In the genomic region with DNA sequence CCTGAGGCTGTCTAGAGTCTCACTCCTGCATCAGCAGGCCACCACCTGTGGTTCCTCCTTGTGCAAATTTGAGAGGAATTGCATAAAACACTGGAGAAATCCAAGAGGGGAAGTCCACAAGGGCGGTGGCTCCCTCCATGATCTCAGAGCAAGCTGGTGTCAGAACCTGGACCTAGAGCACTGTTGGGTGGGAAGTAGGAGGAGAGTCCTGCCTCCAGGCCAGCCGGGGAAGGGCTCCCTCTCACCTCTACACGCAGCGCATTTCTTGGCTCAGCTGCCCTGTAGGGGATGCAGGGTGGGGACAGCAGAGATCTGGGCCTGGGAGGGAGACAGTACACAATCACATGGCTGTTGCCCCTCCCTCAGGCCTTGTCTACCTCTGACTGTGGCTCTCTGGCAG, we compare ENCODE assay signal across 14 cellular contexts. TPM values are rescaled to one million over a fixed set of nuclear protein-coding genes. Genes with fewer than 3 reads are reported as not detected.
A peak's percentile ranks its signal among the peaks of the same experiment; 100 is the strongest.
DNase-seq lines count a peak whose midpoint lies in the region; ATAC-seq, FAIRE-seq and TF ChIP-seq lines count a peak whose summit lies in the region.
"Not testable (repeated sequence)": the region's sequence is repeated elsewhere in the genome, so short reads cannot be mapped to it uniquely, and the experiment has no call there.
"Had no signal": no experiment of that assay in that cellular context is flagged by ENCODE, and none has a peak within 500 bp of the region (broad histone marks: within the 10 kb centered on the region; RNA-seq: fewer than 3 reads in every experiment).

No MANE protein-coding gene starts in this region.

- intact Hi-C loops in Caco-2 (cut with micrococcal nuclease; ENCODE audit: unreplicated experiment); HepG2 (cut with micrococcal nuclease; ENCODE audit: unreplicated experiment): not testable (repeated sequence)

- H3K4me1 ChIP-seq in Caco-2 (peaks cover 60% of the 10 kb centered on the region), HepG2 (ENCODE audit: insufficient read depth, low read length) (peaks cover 16% of the 10 kb centered on the region), neutrophil (ENCODE audit: control insufficient read depth in 1 of 2, insufficient read depth in 1 of 2, low read depth in 1 of 2, low read length in 1 of 2) (peaks cover 31 to 37% of the 10 kb centered on the region in 2 experiments)
- H3K4me1 ChIP-seq in upper lobe of left lung: not testable (repeated sequence)

- H4K20me1 ChIP-seq in HepG2 (ENCODE audit: insufficient read depth, low read length): not testable (repeated sequence)

- not testable (repeated sequence) for TF ChIP-seq EP300 in HepG2 (IDR thresholded peaks at IDR 0.05; ENCODE audit: low read depth in 2 of 2, low read length in 2 of 2); HepG2 (CRISPR knock-in tag; IDR thresholded peaks at IDR 0.05; ENCODE audit: borderline replicate concordance); upper lobe of left lung (IDR thresholded peaks at IDR 0.05)

- H2AFZ ChIP-seq in HepG2 (ENCODE audit: low read length): not testable (repeated sequence)

- WGBS in HepG2 (ENCODE audit: low lambda C conversion rate): 17% methylated on average over 1 of the region's 4 CpGs
- 72 to 73% methylated on average over 2 to 4 of the region's 4 CpGs for WGBS in upper lobe of left lung, 2 donors

- H3K4me3 ChIP-seq in Caco-2 (ENCODE audit: low read depth, low read length); HepG2 (replicated peaks in 1 of 3; ENCODE audit: insufficient read depth in 1 of 3, low read depth in 2 of 3, low read length in 3 of 3); neutrophil (ENCODE audit: low read depth in 1 of 2, low read length in 1 of 2); upper lobe of left lung: not testable (repeated sequence)

- not testable (repeated sequence) for H3K36me3 ChIP-seq in Caco-2 (ENCODE audit: control insufficient read depth, insufficient read depth, low read length); HepG2 (replicated peaks in 1 of 2; ENCODE audit: control insufficient read depth in 1 of 2, insufficient read depth in 2 of 2, low read length in 2 of 2); neutrophil; upper lobe of left lung

- not testable (repeated sequence) for TF ChIP-seq POLR2A in HepG2 (IDR thresholded peaks at IDR 0.05; ENCODE audit: insufficient read depth in 1 of 2, low read depth in 2 of 2, low read length in 2 of 2); upper lobe of left lung (IDR thresholded peaks at IDR 0.05)

- H3K27me3 Mint-ChIP-seq in Caco-2 (ENCODE audit: insufficient read depth, unreplicated experiment): not testable (repeated sequence)

- 0 out of 2 replicates have a peak overlapping the region, but pooled peaks have one; percentile 83 for H3K27ac ChIP-seq in RWPE1
- not testable (repeated sequence) for H3K27ac ChIP-seq in HepG2 (ENCODE audit: extremely low read length, insufficient read depth, low read length)
- peak overlapping the region; percentile 63 for H3K27ac ChIP-seq in neutrophil
- H3K27ac ChIP-seq in upper lobe of left lung: peak overlapping the region in 1 of 4 donors; percentile 21

- H3K9me3 ChIP-seq in Caco-2; HepG2 (ENCODE audit: low read length); neutrophil; upper lobe of left lung: not testable (repeated sequence)

- not testable (repeated sequence) for H3K36me3 Mint-ChIP-seq in Caco-2 (ENCODE audit: insufficient read depth, unreplicated experiment)

- not testable (repeated sequence) for H3K4me3 Mint-ChIP-seq in Caco-2 (ENCODE audit: unreplicated experiment)

- BruUV-seq in Caco-2 (replicated peaks; lab: Mats Ljungman, UMichigan); HepG2 (replicated peaks; lab: Mats Ljungman, UMichigan): not testable (repeated sequence)

- in situ Hi-C loops in HepG2 (cut with HindIII; ENCODE audit: extremely low pct_ligation_motif_present, low pct_unique_long_range_greater_than_20kb): not testable (repeated sequence)

- not testable (repeated sequence) for FAIRE-seq in HepG2 (lab: Jason Lieb, UNC)

- POLR2A ChIA-PET in Caco-2 (lab: Charles Lee); RWPE1 (lab: Yijun Ruan, JAX; ENCODE audit: low non-redundant PET); HepG2 (lab: Yijun Ruan, JAX): not testable (repeated sequence)

- H3K4me2 ChIP-seq in HepG2 (ENCODE audit: low read depth, low read length): not testable (repeated sequence)

- peak overlapping the region; percentile 3 for H3K27ac Mint-ChIP-seq in Caco-2 (ENCODE audit: unreplicated experiment)

- TF ChIP-seq CTCF in Caco-2 (IDR thresholded peaks at IDR 0.05; ENCODE audit: insufficient read depth in 1 of 2, low read depth in 1 of 2, low read length in 1 of 2, severe bottlenecking in 1 of 2, unreplicated experiment in 1 of 2); RWPE1 (conservative IDR thresholded peaks at IDR 0.05; ENCODE audit: low read depth); HepG2 (CRISPR knock-in tag; IDR thresholded peaks at IDR 0.05); neutrophil (IDR thresholded peaks at IDR 0.05); upper lobe of left lung (IDR thresholded peaks at IDR 0.05): not testable (repeated sequence)

- not testable (repeated sequence) for H3K9me3 Mint-ChIP-seq in Caco-2 (ENCODE audit: unreplicated experiment)

- not testable (repeated sequence) for TF ChIP-seq RAD21 in HepG2 (CRISPR knock-in tag; IDR thresholded peaks at IDR 0.05)

- not testable (repeated sequence) for H3K79me2 ChIP-seq in HepG2 (ENCODE audit: insufficient read depth, low read length)

- not testable (repeated sequence) for H3K27me3 ChIP-seq in Caco-2 (replicated peaks; ENCODE audit: control insufficient read depth, insufficient read depth, low read length); HepG2 (ENCODE audit: control insufficient read depth in 1 of 2, insufficient read depth in 2 of 2, low read length in 2 of 2); neutrophil; upper lobe of left lung

- DNase-seq in Caco-2; RWPE1 (ENCODE audit: low spot score); HepG2 (ENCODE audit: low spot score); upper lobe of left lung: not testable (repeated sequence)

- CTCF ChIA-PET in Caco-2 (lab: Charles Lee); RWPE1 (lab: Yijun Ruan, JAX); HepG2 (lab: Yijun Ruan, JAX; ENCODE audit: low intra/inter-chr PET ratio, low total read pairs): not testable (repeated sequence)

- peaks cover 40% of the 10 kb centered on the region for H3K4me1 Mint-ChIP-seq in Caco-2 (ENCODE audit: low read depth, unreplicated experiment)

- ATAC-seq in esophagus mucosa (peak; percentile 2), HepG2 (peak; percentile 56), upper lobe of left lung (ENCODE audit: low FRiP score in 2 of 2) (peak; percentile 52 to 54)

- not testable (repeated sequence) for H3K9ac ChIP-seq in HepG2 (ENCODE audit: insufficient read depth, low read depth, low read length)

RNA-seq across cellular contexts. Expression of a gene that starts 19.9 kb away (rescaled TPM):
- total RNA-seq in Caco-2 (2022) (65.9 and 93.4 TPM in 2 replicates), esophagus mucosa (0.96 TPM), HepG2 (2016; rRNA removed; fragmentation: Illumina TruSeq; extraction: Trizol) (not detected in 2 replicates), upper lobe of left lung (100 to 1,000 TPM; 132 to 523 (median 171) TPM)
- total RNA-seq in HepG2 (2016; cell fraction: cytosol; rRNA removed; fragmentation: Illumina TruSeq; extraction: Trizol; ENCODE audit: low read depth): not detected in 2 replicates
- not detected in 2 replicates for total RNA-seq in HepG2 (2016; cell fraction: insoluble cytoplasmic fraction; rRNA removed; fragmentation: Illumina TruSeq; extraction: Trizol)
- not detected in 2 replicates for total RNA-seq in HepG2 (2016; cell fraction: membrane; rRNA removed; fragmentation: Illumina TruSeq; extraction: Trizol)
- total RNA-seq in HepG2 (2016; cell fraction: nucleus; rRNA removed; fragmentation: Illumina TruSeq; extraction: Trizol): not detected in 2 replicates
- 0.20 and 0.26 TPM in 2 replicates for polyA plus RNA-seq in HepG2 (2011; rRNA removed)
- 0.12 and 0.17 TPM in 2 replicates for polyA plus RNA-seq in HepG2 (2011; cell fraction: cytosol; rRNA removed)
- polyA plus RNA-seq in HepG2 (2011; cell fraction: nucleus; rRNA removed): 0.23 TPM in 1 of 2 replicates, not detected in the other
- polyA plus RNA-seq in HepG2 (2012): not detected in 2 replicates
- not detected in 2 replicates for polyA plus RNA-seq in HepG2 (2016; cell fraction: cytosol; fragmentation: Illumina TruSeq; extraction: Trizol; ENCODE audit: low read depth)
- not detected in 2 replicates for polyA plus RNA-seq in HepG2 (2016; cell fraction: insoluble cytoplasmic fraction; fragmentation: Illumina TruSeq; extraction: Trizol; ENCODE audit: low read depth)
- polyA plus RNA-seq in HepG2 (2016; cell fraction: membrane; fragmentation: Illumina TruSeq; extraction: Trizol; ENCODE audit: low read depth): not detected in 2 replicates
- not detected in 2 replicates for polyA plus RNA-seq in HepG2 (2016; cell fraction: nucleus; fragmentation: Illumina TruSeq; extraction: Trizol; ENCODE audit: insufficient read depth, low read depth)
- polyA minus RNA-seq in HepG2 (2011; rRNA and poly(A)+ RNA removed; ENCODE audit: low replicate concordance): 188 TPM in 1 of 2 replicates, not detected in the other
- polyA minus RNA-seq in HepG2 (2011; cell fraction: cytosol; rRNA and poly(A)+ RNA removed): 1.3 and 1.7 TPM in 2 replicates
- 0.62 and 0.90 TPM in 2 replicates for polyA minus RNA-seq in HepG2 (2011; cell fraction: nucleus; rRNA and poly(A)+ RNA removed)
- total RNA-seq: A673; CD8-positive, alpha-beta T cell; GM12878 had no signal
- polyA plus RNA-seq: CD14-positive monocyte, GM12878 had no signal

RNA-seq across cellular contexts. Expression of a gene that starts 36.5 kb away (rescaled TPM):
- not detected in 2 replicates for total RNA-seq in Caco-2 (2022)
- total RNA-seq in esophagus mucosa: not detected
- total RNA-seq in HepG2 (2016; rRNA removed; fragmentation: Illumina TruSeq; extraction: Trizol): not detected in 2 replicates
- not detected in 2 replicates for total RNA-seq in HepG2 (2016; cell fraction: cytosol; rRNA removed; fragmentation: Illumina TruSeq; extraction: Trizol; ENCODE audit: low read depth)
- total RNA-seq in HepG2 (2016; cell fraction: insoluble cytoplasmic fraction; rRNA removed; fragmentation: Illumina TruSeq; extraction: Trizol): not detected in 2 replicates
- total RNA-seq in HepG2 (2016; cell fraction: membrane; rRNA removed; fragmentation: Illumina TruSeq; extraction: Trizol): not detected in 2 replicates
- not detected in 2 replicates for total RNA-seq in HepG2 (2016; cell fraction: nucleus; rRNA removed; fragmentation: Illumina TruSeq; extraction: Trizol)
- polyA plus RNA-seq in HepG2 (2011; rRNA removed): 0.09 TPM in 1 of 2 replicates, not detected in the other
- not detected in 2 replicates for polyA plus RNA-seq in HepG2 (2011; cell fraction: cytosol; rRNA removed)
- not detected in 2 replicates for polyA plus RNA-seq in HepG2 (2011; cell fraction: nucleus; rRNA removed)
- not detected in 2 replicates for polyA plus RNA-seq in HepG2 (2012)
- polyA plus RNA-seq in HepG2 (2016; cell fraction: cytosol; fragmentation: Illumina TruSeq; extraction: Trizol; ENCODE audit: low read depth): not detected in 2 replicates
- not detected in 2 replicates for polyA plus RNA-seq in HepG2 (2016; cell fraction: insoluble cytoplasmic fraction; fragmentation: Illumina TruSeq; extraction: Trizol; ENCODE audit: low read depth)
- not detected in 2 replicates for polyA plus RNA-seq in HepG2 (2016; cell fraction: membrane; fragmentation: Illumina TruSeq; extraction: Trizol; ENCODE audit: low read depth)
- polyA plus RNA-seq in HepG2 (2016; cell fraction: nucleus; fragmentation: Illumina TruSeq; extraction: Trizol; ENCODE audit: insufficient read depth, low read depth): not detected in 2 replicates
- polyA minus RNA-seq in HepG2 (2011; rRNA and poly(A)+ RNA removed; ENCODE audit: low replicate concordance): not detected in 2 replicates
- not detected in 2 replicates for polyA minus RNA-seq in HepG2 (2011; cell fraction: cytosol; rRNA and poly(A)+ RNA removed)
- polyA minus RNA-seq in HepG2 (2011; cell fraction: nucleus; rRNA and poly(A)+ RNA removed): not detected in 2 replicates
- total RNA-seq in upper lobe of left lung: 10 to 100 TPM in 2 of 6 donors, 1 to 10 TPM in 2, not detected in 2; 1.4 to 69.7 (median 9.5) TPM
- total RNA-seq: A673; CD8-positive, alpha-beta T cell; G401; GM12878; H7 had no signal
- polyA plus RNA-seq: GM12878 had no signal

RNA-seq across cellular contexts. Expression of a gene that starts 44.6 kb away (rescaled TPM):
- total RNA-seq in Caco-2 (2022): not detected in 2 replicates
- total RNA-seq in esophagus mucosa: 0.24 TPM
- not detected in 2 replicates for total RNA-seq in HepG2 (2016; rRNA removed; fragmentation: Illumina TruSeq; extraction: Trizol)
- total RNA-seq in HepG2 (2016; cell fraction: cytosol; rRNA removed; fragmentation: Illumina TruSeq; extraction: Trizol; ENCODE audit: low read depth): not detected in 2 replicates
- not detected in 2 replicates for total RNA-seq in HepG2 (2016; cell fraction: insoluble cytoplasmic fraction; rRNA removed; fragmentation: Illumina TruSeq; extraction: Trizol)
- not detected in 2 replicates for total RNA-seq in HepG2 (2016; cell fraction: membrane; rRNA removed; fragmentation: Illumina TruSeq; extraction: Trizol)
- total RNA-seq in HepG2 (2016; cell fraction: nucleus; rRNA removed; fragmentation: Illumina TruSeq; extraction: Trizol): not detected in 2 replicates
- polyA plus RNA-seq in HepG2 (2011; rRNA removed): 0.09 and 0.33 TPM in 2 replicates
- polyA plus RNA-seq in HepG2 (2011; cell fraction: cytosol; rRNA removed): 0.15 TPM in 2 replicates
- polyA plus RNA-seq in HepG2 (2011; cell fraction: nucleus; rRNA removed): not detected in 2 replicates
- 0.15 and 0.23 TPM in 2 replicates for polyA plus RNA-seq in HepG2 (2012)
- polyA plus RNA-seq in HepG2 (2016; cell fraction: cytosol; fragmentation: Illumina TruSeq; extraction: Trizol; ENCODE audit: low read depth): 0.15 TPM in 1 of 2 replicates, not detected in the other
- not detected in 2 replicates for polyA plus RNA-seq in HepG2 (2016; cell fraction: insoluble cytoplasmic fraction; fragmentation: Illumina TruSeq; extraction: Trizol; ENCODE audit: low read depth)
- polyA plus RNA-seq in HepG2 (2016; cell fraction: membrane; fragmentation: Illumina TruSeq; extraction: Trizol; ENCODE audit: low read depth): not detected in 2 replicates
- polyA plus RNA-seq in HepG2 (2016; cell fraction: nucleus; fragmentation: Illumina TruSeq; extraction: Trizol; ENCODE audit: insufficient read depth, low read depth): not detected in 2 replicates
- polyA minus RNA-seq in HepG2 (2011; rRNA and poly(A)+ RNA removed; ENCODE audit: low replicate concordance): 0.21 and 0.86 TPM in 2 replicates
- not detected in 2 replicates for polyA minus RNA-seq in HepG2 (2011; cell fraction: cytosol; rRNA and poly(A)+ RNA removed)
- polyA minus RNA-seq in HepG2 (2011; cell fraction: nucleus; rRNA and poly(A)+ RNA removed): not detected in 2 replicates
- total RNA-seq in upper lobe of left lung: 10 to 100 TPM in 3 of 6 donors, 1 to 10 TPM in 3; 4.8 to 28.7 (median 12.8) TPM
- total RNA-seq: A673; CD8-positive, alpha-beta T cell; G401; H7; HFFc6 had no signal
- polyA plus RNA-seq: AG04450 had no signal

RNA-seq across cellular contexts. Expression of a gene that starts 52.5 kb away (rescaled TPM):
- total RNA-seq in Caco-2 (2022) (393 and 396 TPM in 2 replicates), esophagus mucosa (21.2 TPM), HepG2 (2016; rRNA removed; fragmentation: Illumina TruSeq; extraction: Trizol) (14.4 and 29.1 TPM in 2 replicates), upper lobe of left lung (100 to 1,000 TPM in 4 of 6 donors, 10 to 100 TPM in 2; 84.0 to 383 (median 180) TPM)
- 21.4 and 25.1 TPM in 2 replicates for total RNA-seq in HepG2 (2016; cell fraction: cytosol; rRNA removed; fragmentation: Illumina TruSeq; extraction: Trizol; ENCODE audit: low read depth)
- 10.8 and 29.6 TPM in 2 replicates for total RNA-seq in HepG2 (2016; cell fraction: insoluble cytoplasmic fraction; rRNA removed; fragmentation: Illumina TruSeq; extraction: Trizol)
- total RNA-seq in HepG2 (2016; cell fraction: membrane; rRNA removed; fragmentation: Illumina TruSeq; extraction: Trizol): 10.1 and 10.8 TPM in 2 replicates
- total RNA-seq in HepG2 (2016; cell fraction: nucleus; rRNA removed; fragmentation: Illumina TruSeq; extraction: Trizol): 31.6 and 36.2 TPM in 2 replicates
- polyA plus RNA-seq in HepG2 (2011; rRNA removed): 66.9 and 80.4 TPM in 2 replicates
- polyA plus RNA-seq in HepG2 (2011; cell fraction: cytosol; rRNA removed): 19.0 and 23.6 TPM in 2 replicates
- 500 and 631 TPM in 2 replicates for polyA plus RNA-seq in HepG2 (2011; cell fraction: nucleus; rRNA removed)
- polyA plus RNA-seq in HepG2 (2012): 32.6 and 49.5 TPM in 2 replicates
- polyA plus RNA-seq in HepG2 (2016; cell fraction: cytosol; fragmentation: Illumina TruSeq; extraction: Trizol; ENCODE audit: low read depth): 1.8 and 1.9 TPM in 2 replicates
- polyA plus RNA-seq in HepG2 (2016; cell fraction: insoluble cytoplasmic fraction; fragmentation: Illumina TruSeq; extraction: Trizol; ENCODE audit: low read depth): 10.8 and 14.0 TPM in 2 replicates
- 4.2 and 4.9 TPM in 2 replicates for polyA plus RNA-seq in HepG2 (2016; cell fraction: membrane; fragmentation: Illumina TruSeq; extraction: Trizol; ENCODE audit: low read depth)
- polyA plus RNA-seq in HepG2 (2016; cell fraction: nucleus; fragmentation: Illumina TruSeq; extraction: Trizol; ENCODE audit: insufficient read depth, low read depth): 127 and 134 TPM in 2 replicates
- polyA minus RNA-seq in HepG2 (2011; rRNA and poly(A)+ RNA removed; ENCODE audit: low replicate concordance): 73.5 and 218 TPM in 2 replicates
- 27.6 and 29.9 TPM in 2 replicates for polyA minus RNA-seq in HepG2 (2011; cell fraction: cytosol; rRNA and poly(A)+ RNA removed)
- 106 and 116 TPM in 2 replicates for polyA minus RNA-seq in HepG2 (2011; cell fraction: nucleus; rRNA and poly(A)+ RNA removed)

RNA-seq across cellular contexts. Expression of a gene that starts 59.5 kb away (rescaled TPM):
- 98.6 and 105 TPM in 2 replicates for total RNA-seq in Caco-2 (2022)
- total RNA-seq in esophagus mucosa: 46.0 TPM
- total RNA-seq in HepG2 (2016; rRNA removed; fragmentation: Illumina TruSeq; extraction: Trizol): 25.2 and 25.7 TPM in 2 replicates
- 42.2 and 48.2 TPM in 2 replicates for total RNA-seq in HepG2 (2016; cell fraction: cytosol; rRNA removed; fragmentation: Illumina TruSeq; extraction: Trizol; ENCODE audit: low read depth)
- 24.5 and 26.9 TPM in 2 replicates for total RNA-seq in HepG2 (2016; cell fraction: insoluble cytoplasmic fraction; rRNA removed; fragmentation: Illumina TruSeq; extraction: Trizol)
- total RNA-seq in HepG2 (2016; cell fraction: membrane; rRNA removed; fragmentation: Illumina TruSeq; extraction: Trizol): 37.1 and 49.0 TPM in 2 replicates
- 16.1 and 21.3 TPM in 2 replicates for total RNA-seq in HepG2 (2016; cell fraction: nucleus; rRNA removed; fragmentation: Illumina TruSeq; extraction: Trizol)
- 16.5 and 18.8 TPM in 2 replicates for polyA plus RNA-seq in HepG2 (2011; rRNA removed)
- polyA plus RNA-seq in HepG2 (2011; cell fraction: cytosol; rRNA removed): 19.3 and 19.5 TPM in 2 replicates
- 13.9 and 15.6 TPM in 2 replicates for polyA plus RNA-seq in HepG2 (2011; cell fraction: nucleus; rRNA removed)
- polyA plus RNA-seq in HepG2 (2012): 13.7 and 14.9 TPM in 2 replicates
- polyA plus RNA-seq in HepG2 (2016; cell fraction: cytosol; fragmentation: Illumina TruSeq; extraction: Trizol; ENCODE audit: low read depth): 44.0 and 55.6 TPM in 2 replicates
- polyA plus RNA-seq in HepG2 (2016; cell fraction: insoluble cytoplasmic fraction; fragmentation: Illumina TruSeq; extraction: Trizol; ENCODE audit: low read depth): 22.3 and 27.7 TPM in 2 replicates
- polyA plus RNA-seq in HepG2 (2016; cell fraction: membrane; fragmentation: Illumina TruSeq; extraction: Trizol; ENCODE audit: low read depth): 39.1 and 47.1 TPM in 2 replicates
- polyA plus RNA-seq in HepG2 (2016; cell fraction: nucleus; fragmentation: Illumina TruSeq; extraction: Trizol; ENCODE audit: insufficient read depth, low read depth): 19.5 and 20.8 TPM in 2 replicates
- polyA minus RNA-seq in HepG2 (2011; rRNA and poly(A)+ RNA removed; ENCODE audit: low replicate concordance): 13.6 and 56.8 TPM in 2 replicates
- 2.2 and 3.7 TPM in 2 replicates for polyA minus RNA-seq in HepG2 (2011; cell fraction: cytosol; rRNA and poly(A)+ RNA removed)
- 16.4 and 21.0 TPM in 2 replicates for polyA minus RNA-seq in HepG2 (2011; cell fraction: nucleus; rRNA and poly(A)+ RNA removed)
- 10 to 100 TPM; 12.8 to 39.1 (median 29.5) TPM for total RNA-seq in upper lobe of left lung

Comparison
In these comparisons a context has a peak if more than half of its experiments do, and no peak if none do; other contexts are left out.
1. ATAC-seq: peak in every context shown above with its lines; median percentile 56 in HepG2; 53 in upper lobe of left lung; 2 in esophagus mucosa.
2. RNA of a gene that starts 19.9 kb away (total RNA-seq): 132 to 523 TPM in upper lobe of left lung and 65.9 to 93.4 TPM in Caco-2; 0.96 TPM in esophagus mucosa (single experiment) and not detected in HepG2; every median in the first group is over 10 times any median in the second.